10 cellular contexts compared by ENCODE assay signal in the genomic region with DNA sequence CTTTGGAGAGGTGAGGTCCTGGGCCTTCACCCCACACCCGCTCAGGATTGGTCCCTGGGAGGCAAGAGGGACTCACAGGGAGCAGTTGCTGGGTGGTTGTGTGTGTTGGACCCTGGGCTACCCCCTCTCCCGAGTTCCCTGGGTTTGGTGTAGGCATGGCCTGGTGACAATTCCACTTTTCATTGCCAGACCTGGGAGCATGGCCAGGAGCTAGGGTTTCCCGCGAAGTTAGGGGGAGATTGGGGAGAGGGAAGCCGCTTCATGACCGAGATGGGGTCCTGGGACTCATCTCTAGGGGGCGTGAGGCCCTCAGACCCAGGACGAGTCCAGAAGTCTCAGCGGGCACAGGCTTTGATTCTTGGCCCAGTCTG. TPM values are rescaled to one million over a fixed set of nuclear protein-coding genes. Genes with fewer than 3 reads are reported as not detected.
DNase-seq lines count a peak whose midpoint lies in the region; ATAC-seq, FAIRE-seq and TF ChIP-seq lines count a peak whose summit lies in the region.
"Had no signal": no experiment of that assay in that cellular context is flagged by ENCODE, and none has a peak within 500 bp of the region (broad histone marks: within the 10 kb centered on the region; RNA-seq: fewer than 3 reads in every experiment).

No MANE protein-coding gene starts in this region.

- H3K27ac ChIP-seq in esophagus muscularis mucosa (replicated peaks in 1 of 4) (peak overlapping the region; percentile 76 to 86 (median 82)), pancreas (peak overlapping the region; percentile 55 to 85 (median 67))

- ATAC-seq in pancreas (peak in 1 of 4 donors; percentile 1), GM21723 (IDR thresholded peaks at IDR 0.05; ENCODE audit: unreplicated experiment) (no peak), GM18868 (IDR thresholded peaks at IDR 0.05; ENCODE audit: unreplicated experiment) (no peak), HG03097 (IDR thresholded peaks at IDR 0.05; ENCODE audit: low FRiP score, unreplicated experiment) (no peak)

- H3K9me3 Mint-ChIP-seq in Caco-2 (ENCODE audit: unreplicated experiment): no peaks in the 10 kb centered on the region

- WGBS in esophagus muscularis mucosa: 38% methylated on average over 9 of the region's 9 CpGs
- WGBS in pancreas, 2 donors: 46 to 52% methylated on average over 9 of the region's 9 CpGs

- peaks cover 9% of the 10 kb centered on the region for H3K4me1 Mint-ChIP-seq in Caco-2 (ENCODE audit: low read depth, unreplicated experiment)

- no TSS peak for BruUV-seq in Caco-2 (replicated peaks; lab: Mats Ljungman, UMichigan)

- H3K4me3 ChIP-seq in Caco-2 (ENCODE audit: low read depth, low read length) (peak overlapping the region; percentile 65), NB4 (ENCODE audit: low read depth, low read length) (peak overlapping the region; percentile 89), esophagus muscularis mucosa (peak overlapping the region; percentile 69 to 90 (median 76)), pancreas (peak overlapping the region; percentile 31 to 66 (median 46))

- no peaks in the 10 kb centered on the region for H3K27me3 ChIP-seq in Caco-2 (replicated peaks; ENCODE audit: control insufficient read depth, insufficient read depth, low read length)
- H3K27me3 ChIP-seq in esophagus muscularis mucosa: no peaks in the 10 kb centered on the region
- H3K27me3 ChIP-seq in pancreas: no peaks in the 10 kb centered on the region

- no peak for FAIRE-seq in pancreas (lab: Jason Lieb, UNC)
- FAIRE-seq: bronchial epithelial cell had no signal

- intact Hi-C loops in Caco-2 (cut with micrococcal nuclease; ENCODE audit: unreplicated experiment) (no loop called here), esophagus muscularis mucosa (cut with DNase I) (loop anchor here (5.0 kb wide), 1 partner anchor 33 kb away; no protein-coding TSS in a partner anchor), pancreas (cut with DNase I) (no loop called here)

- TF ChIP-seq CTCF in Caco-2 (IDR thresholded peaks at IDR 0.05; ENCODE audit: insufficient read depth in 1 of 2, low read depth in 1 of 2, low read length in 1 of 2, severe bottlenecking in 1 of 2, unreplicated experiment in 1 of 2) (no peak), NB4 (IDR thresholded peaks at IDR 0.05; ENCODE audit: low read depth, low read length) (peak; percentile 24), esophagus muscularis mucosa (IDR thresholded peaks at IDR 0.05) (no peak), pancreas (IDR thresholded peaks at IDR 0.05) (no peak)

- peaks cover 16% of the 10 kb centered on the region for H3K4me1 ChIP-seq in Caco-2
- peaks cover 61 to 66% (median 65%) of the 10 kb centered on the region in 4 donors for H3K4me1 ChIP-seq in esophagus muscularis mucosa
- H3K4me1 ChIP-seq in pancreas: peaks cover 0 to 18% (median 5%) of the 10 kb centered on the region in 3 donors

- H3K36me3 Mint-ChIP-seq in Caco-2 (ENCODE audit: insufficient read depth, unreplicated experiment): no peaks in the 10 kb centered on the region

- POLR2A ChIA-PET in Caco-2 (lab: Charles Lee): interaction anchor here (0.6 to 1.4 kb wide), 5 partner anchors 18 to 1840 kb away, joined by 3 read pairs; no protein-coding TSS in a partner anchor

- no peak for TF ChIP-seq EP300 in esophagus muscularis mucosa (IDR thresholded peaks at IDR 0.05)

- DNase-seq in Caco-2: no peak
- peak; percentile 52 for DNase-seq in NB4 (ENCODE audit: low read depth)
- no peak for DNase-seq in esophagus muscularis mucosa (ENCODE audit: extremely low spot score)
- DNase-seq in pancreas: no peak
- DNase-seq in effector CD4-positive, alpha-beta T cell: no peak
- DNase-seq: NCI-H524 treated with DMSO at 0.1 percent for 48 hours had no signal

- CTCF ChIA-PET in Caco-2 (lab: Charles Lee): interaction anchor here (0.6 to 3.5 kb wide), 5 partner anchors 17 to 54 kb away, joined by 3 to 14 read pairs (median 4); no protein-coding TSS in a partner anchor

- H3K27ac Mint-ChIP-seq in Caco-2 (ENCODE audit: unreplicated experiment): peak overlapping the region; percentile 40

- H3K4me3 Mint-ChIP-seq in Caco-2 (ENCODE audit: unreplicated experiment): peak overlapping the region; percentile 60

- TF ChIP-seq POLR2A in NB4 (IDR thresholded peaks at IDR 0.05; ENCODE audit: extremely low read depth, insufficient read length) (no peak), esophagus muscularis mucosa (IDR thresholded peaks at IDR 0.05; ENCODE audit: low read depth) (no peak)

- H3K36me3 ChIP-seq in Caco-2 (ENCODE audit: control insufficient read depth, insufficient read depth, low read length) (no peaks in the 10 kb centered on the region), esophagus muscularis mucosa (no peaks in the 10 kb centered on the region), pancreas (no peaks in the 10 kb centered on the region)

- H3K9me3 ChIP-seq in Caco-2 (no peaks in the 10 kb centered on the region), esophagus muscularis mucosa (no peaks in the 10 kb centered on the region), pancreas (no peaks in the 10 kb centered on the region)

- no peaks in the 10 kb centered on the region for H3K27me3 Mint-ChIP-seq in Caco-2 (ENCODE audit: insufficient read depth, unreplicated experiment)

RNA-seq across cellular contexts. Expression of gene PALD1, which starts 0.6 kb away (rescaled TPM):
- 8.9 and 10.3 TPM in 2 replicates for total RNA-seq in Caco-2 (2022)
- total RNA-seq in esophagus muscularis mucosa: 10 to 100 TPM; 10.4 to 19.1 (median 12.8) TPM
- 10 to 100 TPM in 1 of 6 donors, 1 to 10 TPM in 5; 2.2 to 15.1 (median 3.1) TPM for total RNA-seq in pancreas
- 10 to 100 TPM in 1 of 2 donors, 1 to 10 TPM in 1; 6.2 to 12.4 TPM for polyA plus RNA-seq in pancreas
- total RNA-seq: bronchial epithelial cell had no signal

RNA-seq across cellular contexts. Expression of gene NODAL, which starts 37.7 kb away (rescaled TPM):
- total RNA-seq in Caco-2 (2022) (0.59 and 1.3 TPM in 2 replicates), esophagus muscularis mucosa (not detected), pancreas (not detected)
- polyA plus RNA-seq in pancreas: not detected
